9 cellular contexts compared by ENCODE assay signal in genomic region chr11:68099474-68100405, GRCh38. TPM values are rescaled to one million over a fixed set of nuclear protein-coding genes. Genes with fewer than 3 reads are reported as not detected.
A peak's percentile ranks its signal among the peaks of the same experiment; 100 is the strongest.
DNase-seq lines count a peak whose midpoint lies in the region; ATAC-seq and TF ChIP-seq lines count a peak whose summit lies in the region.
"Had no signal": no experiment of that assay in that cellular context is flagged by ENCODE, and none has a peak within 500 bp of the region (broad histone marks: within the 10 kb centered on the region; RNA-seq: fewer than 3 reads in every experiment).

No MANE protein-coding gene starts in this region.

- DNase-seq in DMS79 treated with DMSO at 0.1 percent for 48 hours (lab: John Stamatoyannopoulos, UW) = peak; percentile 91
- peak; percentile 7 for DNase-seq in LoVo (ENCODE audit: low spot score)
- peak; percentile 19 for DNase-seq in activated T-cell treated with anti-CD3 and anti-CD28 coated beads for 4 hours
- peak; percentile 55 for DNase-seq in left kidney (ENCODE audit: low read depth, low spot score)
- DNase-seq in thyroid gland = peak; percentile 80 to 83

- 33 to 35% methylated on average over 12 of the region's 12 CpGs for WGBS in thyroid gland, 2 donors

- TF ChIP-seq POLR2A in thyroid gland (IDR thresholded peaks at IDR 0.05) = peak in 1 of 2 donors; percentile 12

- ATAC-seq in GM18511 (IDR thresholded peaks at IDR 0.05; ENCODE audit: unreplicated experiment) (no peak), GM21526 (IDR thresholded peaks at IDR 0.05; ENCODE audit: low FRiP score, unreplicated experiment) (no peak), GM18907 (IDR thresholded peaks at IDR 0.05; ENCODE audit: unreplicated experiment) (no peak)

- peak overlapping the region; percentile 69 to 78 (median 76) for H3K27ac ChIP-seq in thyroid gland
- H3K27ac ChIP-seq: epithelial cell of prostate had no signal

- H3K36me3 ChIP-seq in thyroid gland = no peaks in the 10 kb centered on the region

- no peak overlapping the region for H3K4me3 ChIP-seq in thyroid gland (replicated peaks in 1 of 3)

- H3K9me3 ChIP-seq in thyroid gland = no peaks in the 10 kb centered on the region

- H3K4me1 ChIP-seq in thyroid gland = peaks cover 38 to 51% of the 10 kb centered on the region in 2 donors

- no peak for TF ChIP-seq CTCF in thyroid gland (IDR thresholded peaks at IDR 0.05)

- no peaks in the 10 kb centered on the region for H3K27me3 ChIP-seq in thyroid gland

- intact Hi-C loops in thyroid gland (cut with DNase I) = no loop called here

RNA-seq across cellular contexts. Expression of gene CHKA, which starts 21.4 kb away (rescaled TPM):
- total RNA-seq in thyroid gland = 100 to 1,000 TPM in 1 of 4 donors, 10 to 100 TPM in 3; 86.8 to 106 (median 93.1) TPM

Comparison
In these comparisons a context has a peak if more than half of its experiments do, and no peak if none do; other contexts are left out.
1. DNase-seq: peak in every context shown above with its lines; median percentile 91 in DMS79 treated with DMSO at 0.1 percent for 48 hours; 82 in thyroid gland; 55 in left kidney; 19 in activated T-cell treated with anti-CD3 and anti-CD28 coated beads for 4 hours; 7 in LoVo.